Comparison of ENCODE assay signal across 8 cellular contexts in genomic region chr10:80504158-80504811, GRCh38. TPM values are rescaled to one million over a fixed set of nuclear protein-coding genes. Genes with fewer than 3 reads are reported as not detected.
A peak's percentile ranks its signal among the peaks of the same experiment; 100 is the strongest.
DNase-seq lines count a peak whose midpoint lies in the region; ATAC-seq and TF ChIP-seq lines count a peak whose summit lies in the region.

No MANE protein-coding gene starts in this region.

- POLR2A ChIA-PET in naive thymus-derived CD8-positive, alpha-beta T cell (lab: Charles Lee): interaction anchor here (1.4 to 20.6 kb wide), 6 partner anchors 11 to 121 kb away, joined by 4 to 914 read pairs (median 12); partner anchors contain the start of genes PRXL2A and TSPAN14

- peak; percentile 69 for DNase-seq in CD1c-positive myeloid dendritic cell (ENCODE audit: extremely low spot score)
- peak in 2 of 3 donors; percentile 65 to 71 for DNase-seq in Peyer's patch
- DNase-seq in endothelial cell (ENCODE audit: low spot score): no peak
- DNase-seq in naive thymus-derived CD8-positive, alpha-beta T cell: peak in 1 of 10 donors; percentile 49
- DNase-seq in NCI-H2196 treated with DMSO at 0.1 percent for 48 hours (lab: John Stamatoyannopoulos, UW; ENCODE audit: unreplicated experiment): no peak
- DNase-seq in NCI-H774 (lab: John Stamatoyannopoulos, UW): no peak
- no peak for DNase-seq in NCI-H146 (lab: John Stamatoyannopoulos, UW)

- H3K27ac Mint-ChIP-seq in endothelial cell (ENCODE audit: unreplicated experiment): peak overlapping the region; percentile 58
- H3K27ac Mint-ChIP-seq in naive thymus-derived CD8-positive, alpha-beta T cell: peak overlapping the region; percentile 87 to 98 (median 95)

- H3K4me1 Mint-ChIP-seq in endothelial cell (ENCODE audit: unreplicated experiment): peaks cover 73% of the 10 kb centered on the region
- H3K4me1 Mint-ChIP-seq in naive thymus-derived CD8-positive, alpha-beta T cell: peaks cover 51 to 83% (median 73%) of the 10 kb centered on the region in 4 donors

- ATAC-seq in naive thymus-derived CD8-positive, alpha-beta T cell: no peak
- no peak for ATAC-seq in HG03097 (IDR thresholded peaks at IDR 0.05; ENCODE audit: low FRiP score, unreplicated experiment)

- H3K27me3 Mint-ChIP-seq in endothelial cell (ENCODE audit: unreplicated experiment): peaks cover 7% of the 10 kb centered on the region
- no peaks in the 10 kb centered on the region for H3K27me3 Mint-ChIP-seq in naive thymus-derived CD8-positive, alpha-beta T cell

- no peaks in the 10 kb centered on the region for H3K9me3 Mint-ChIP-seq in endothelial cell (ENCODE audit: unreplicated experiment)
- H3K9me3 Mint-ChIP-seq in naive thymus-derived CD8-positive, alpha-beta T cell: no peaks in the 10 kb centered on the region

- peak overlapping the region in 1 of 4 donors; percentile 6 for H3K4me3 ChIP-seq in Peyer's patch

- H3K36me3 Mint-ChIP-seq in endothelial cell (ENCODE audit: low read depth, unreplicated experiment): peaks cover 18% of the 10 kb centered on the region
- H3K36me3 Mint-ChIP-seq in naive thymus-derived CD8-positive, alpha-beta T cell: peaks cover 0 to 54% (median 8%) of the 10 kb centered on the region in 3 donors

- no peak overlapping the region for H3K4me3 Mint-ChIP-seq in endothelial cell (ENCODE audit: unreplicated experiment)
- H3K4me3 Mint-ChIP-seq in naive thymus-derived CD8-positive, alpha-beta T cell: peak overlapping the region in 9 of 10 donors; percentile 57 to 83 (median 64)

- peak overlapping the region; percentile 53 to 87 (median 70) for H3K27ac ChIP-seq in Peyer's patch

- no peaks in the 10 kb centered on the region for H3K9me3 ChIP-seq in Peyer's patch

- TF ChIP-seq POLR2A in Peyer's patch (IDR thresholded peaks at IDR 0.05): no peak

- H3K36me3 ChIP-seq in Peyer's patch: peaks cover 0 to 21% (median 0%) of the 10 kb centered on the region in 3 donors

- H3K4me1 ChIP-seq in Peyer's patch: peaks cover 4 to 66% (median 33%) of the 10 kb centered on the region in 4 donors

- TF ChIP-seq CTCF in Peyer's patch (IDR thresholded peaks at IDR 0.05) (no peak), endothelial cell (IDR thresholded peaks at IDR 0.05; ENCODE audit: unreplicated experiment) (no peak)

- no peaks in the 10 kb centered on the region for H3K27me3 ChIP-seq in Peyer's patch

RNA-seq across cellular contexts. Expression of gene SH2D4B, which starts 33.4 kb away (rescaled TPM):
- total RNA-seq in Peyer's patch (not detected), endothelial cell (ENCODE audit: unreplicated experiment) (0.23 TPM)
- total RNA-seq in naive thymus-derived CD8-positive, alpha-beta T cell: under 1 TPM; 0.11 to 0.36 TPM
- polyA plus RNA-seq in naive thymus-derived CD8-positive, alpha-beta T cell: not detected

RNA-seq across cellular contexts. Expression of gene TSPAN14, which starts 50.2 kb away (rescaled TPM):
- total RNA-seq in Peyer's patch (10 to 100 TPM; 51.2 to 72.0 (median 68.0) TPM), endothelial cell (ENCODE audit: unreplicated experiment) (147 TPM)
- 100 to 1,000 TPM; 163 to 165 TPM for total RNA-seq in naive thymus-derived CD8-positive, alpha-beta T cell
- polyA plus RNA-seq in naive thymus-derived CD8-positive, alpha-beta T cell: 100 to 1,000 TPM; 152 to 293 (median 155) TPM

Comparison
In these comparisons a context has a peak if more than half of its experiments do, and no peak if none do; other contexts are left out.
1. DNase-seq: peak in CD1c-positive myeloid dendritic cell (single experiment) and Peyer's patch (2 of 3); none in endothelial cell (single experiment), NCI-H2196 treated with DMSO at 0.1 percent for 48 hours (single experiment), NCI-H774 (single experiment) and NCI-H146 (single experiment).